ENCODE assay signal across 23 cellular contexts in the genomic region with DNA sequence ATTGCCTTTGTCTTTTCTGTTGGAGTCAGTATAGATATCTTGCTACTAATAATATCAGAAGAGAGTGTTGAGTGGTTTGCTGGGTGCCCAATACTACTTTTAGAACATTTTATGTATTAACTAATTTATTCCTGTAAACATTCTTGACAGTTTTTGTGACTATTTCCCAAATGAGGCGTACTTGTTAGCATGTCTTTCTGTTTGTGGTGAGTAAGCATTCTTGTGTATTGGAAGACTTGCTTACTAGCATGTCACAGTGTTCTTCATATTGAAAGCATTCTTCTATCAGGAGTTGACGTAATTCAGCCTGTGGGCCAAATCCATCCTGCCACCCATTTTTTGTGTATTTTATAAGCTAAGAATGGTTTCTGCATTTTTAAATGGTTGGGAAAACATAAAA. TPM values are rescaled to one million over a fixed set of nuclear protein-coding genes. Genes with fewer than 3 reads are reported as not detected.
"Had no signal": no experiment of that assay in that cellular context is flagged by ENCODE, and none has a peak within 500 bp of the region (broad histone marks: within the 10 kb centered on the region; RNA-seq: fewer than 3 reads in every experiment).

No MANE protein-coding gene starts in this region.

- H3K27me3 ChIP-seq: colonic mucosa, neutrophil, right lobe of liver, uterus had no signal

- H3K27ac Mint-ChIP-seq: activated CD8-positive, alpha-beta T cell treated with anti-CD3 and anti-CD28 coated beads for 36 hours; activated T-helper 17 cell treated with anti-CD3 and anti-CD28 coated beads, Interleukin-2, amount 50 U/mL, for 72 hours; naive B cell; nephron progenitor cell; progenitor cell of endocrine pancreas; type B pancreatic cell; WTC11 had no signal

- H3K4me3 Mint-ChIP-seq: activated CD8-positive, alpha-beta T cell treated with anti-CD3 and anti-CD28 coated beads for 36 hours; activated T-cell treated with anti-CD3 and anti-CD28 coated beads, Interleukin-2, amount 50 U/mL, for 4 hours; activated T-helper 17 cell treated with anti-CD3 and anti-CD28 coated beads, Interleukin-2, amount 50 U/mL, for 72 hours; naive B cell; nephron progenitor cell; type B pancreatic cell; WTC11 had no signal

- H3K27ac ChIP-seq: breast epithelium, colonic mucosa, neutrophil, right lobe of liver, uterus had no signal

- H3K36me3 Mint-ChIP-seq: naive B cell, type B pancreatic cell had no signal

- H3K4me1 Mint-ChIP-seq: nephron progenitor cell, WTC11 had no signal

- FAIRE-seq: islet of Langerhans had no signal

- H3K9me3 Mint-ChIP-seq: activated CD8-positive, alpha-beta T cell treated with anti-CD3 and anti-CD28 coated beads for 36 hours; activated T-cell treated with anti-CD3 and anti-CD28 coated beads, Interleukin-2, amount 50 U/mL, for 4 hours; activated T-helper 17 cell treated with anti-CD3 and anti-CD28 coated beads, Interleukin-2, amount 50 U/mL, for 72 hours; type B pancreatic cell had no signal

- H3K4me1 ChIP-seq: breast epithelium, colonic mucosa, uterus had no signal

- DNase-seq: activated CD4-positive, alpha-beta T cell treated with anti-CD3 and anti-CD28 coated beads, Interleukin-2, amount 50 U/mL, for 1 hour; activated CD8-positive, alpha-beta T cell treated with anti-CD3 and anti-CD28 coated beads for 36 hours; activated gamma-delta T cell treated with Interleukin-2 at 50 U/mL for 16 hours; activated naive CD4-positive, alpha-beta T cell treated with anti-CD3 and anti-CD28 coated beads, Interleukin-2, amount 50 U/mL, for 16 hours; activated T-cell treated with anti-CD3 and anti-CD28 coated beads, Interleukin-2, amount 50 U/mL, for 4 hours; colonic mucosa; effector memory CD4-positive, alpha-beta T cell; foreskin melanocyte; left ventricle myocardium superior; naive B cell; nephron progenitor cell; right lobe of liver; stimulated activated CD4-positive, alpha-beta T cell treated with anti-CD3 and anti-CD28 coated beads, Interleukin-2, amount 100 ng/mL, for 48 hours; stimulated activated naive CD4-positive, alpha-beta T cell treated with Interleukin-2 at 50 U/mL for 16 hours; T-helper 2 cell; uterus had no signal

- H3K4me3 ChIP-seq: breast epithelium, colonic mucosa, right lobe of liver, uterus had no signal

- H3K9me3 ChIP-seq: breast epithelium, colonic mucosa, neutrophil, right lobe of liver, uterus had no signal

- ATAC-seq: activated CD8-positive, alpha-beta T cell treated with anti-CD3 and anti-CD28 coated beads for 36 hours; activated T-cell treated with anti-CD3 and anti-CD28 coated beads, Interleukin-2, amount 50 U/mL, for 4 hours; activated T-helper 17 cell treated with anti-CD3 and anti-CD28 coated beads, Interleukin-2, amount 50 U/mL, for 72 hours; left ventricle myocardium superior; right lobe of liver; WTC11 had no signal

- H3K27me3 Mint-ChIP-seq: activated CD8-positive, alpha-beta T cell treated with anti-CD3 and anti-CD28 coated beads for 36 hours; naive B cell had no signal

- H3K36me3 ChIP-seq: breast epithelium, colonic mucosa, neutrophil, right lobe of liver, uterus had no signal

RNA-seq across cellular contexts. Expression of a gene that starts 20.3 kb away (rescaled TPM):
- total RNA-seq: activated CD8-positive, alpha-beta T cell treated with anti-CD3 and anti-CD28 coated beads for 36 hours had no signal
